Comparison of ENCODE assay signal across 21 cellular contexts in the genomic region with DNA sequence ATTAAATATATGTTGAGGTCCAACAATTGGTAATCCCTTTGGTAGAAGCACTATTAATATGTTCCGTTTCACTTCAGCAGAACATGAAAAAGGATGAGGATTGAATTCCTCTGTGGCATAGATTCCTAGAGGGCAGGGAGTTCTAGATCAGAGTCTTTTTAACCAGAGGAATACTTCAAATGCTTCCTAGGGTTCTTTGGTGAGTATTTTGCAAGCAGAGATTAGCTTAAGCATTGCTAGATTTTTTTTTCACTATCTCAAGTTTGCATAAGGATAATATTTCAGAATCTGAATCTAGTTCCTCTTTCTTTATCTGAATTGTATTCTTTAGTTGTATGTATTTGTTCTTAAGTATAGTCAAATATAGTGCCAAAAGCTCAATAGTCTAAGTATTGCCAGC.
"Had no signal": no experiment of that assay in that cellular context is flagged by ENCODE, and none has a peak within 500 bp of the region (broad histone marks: within the 10 kb centered on the region; RNA-seq: fewer than 3 reads in every experiment).

No MANE protein-coding gene starts in this region.

- DNase-seq: dorsolateral prefrontal cortex; effector CD4-positive, alpha-beta T cell; head of caudate nucleus; kidney; natural killer cell; occipital lobe; ovary; posterior cingulate gyrus; psoas muscle; right cardiac atrium; sigmoid colon; stimulated activated CD4-positive, alpha-beta T cell treated with anti-CD3 and anti-CD28 coated beads, Interleukin-15, amount 100 ng/mL, for 24 hours; stimulated activated CD4-positive, alpha-beta T cell treated with anti-CD3 and anti-CD28 coated beads, Interleukin-2, amount 100 ng/mL, for 48 hours; stimulated activated naive B cell treated with anti-CD40 and anti-IgM and Interleukin-4, amounts not matched to agents 10 μg/mL and 1 μg/mL and 100 μg/mL, for 72 hours; transverse colon; upper lobe of right lung; uterus had no signal

- H3K27ac ChIP-seq: dorsolateral prefrontal cortex, ovary, psoas muscle, sigmoid colon, skin epidermis, suprapubic skin, transverse colon, upper lobe of right lung, uterus had no signal

- H3K4me1 ChIP-seq: psoas muscle, suprapubic skin, upper lobe of right lung, uterus had no signal

- H3K4me3 ChIP-seq: dorsolateral prefrontal cortex, lung, ovary, psoas muscle, sigmoid colon, skin epidermis, suprapubic skin, transverse colon, upper lobe of right lung, uterus had no signal

- ATAC-seq: left lobe of liver; natural killer cell; psoas muscle; right cardiac atrium; stimulated activated naive B cell treated with anti-CD40 and anti-IgM and Interleukin-4, amounts not matched to agents 10 μg/mL and 1 μg/mL and 100 μg/mL, for 72 hours; upper lobe of right lung had no signal

- H3K9me3 ChIP-seq: ovary, psoas muscle, sigmoid colon, suprapubic skin, transverse colon, upper lobe of right lung, uterus had no signal

- H3K27me3 ChIP-seq: dorsolateral prefrontal cortex, ovary, sigmoid colon, suprapubic skin, transverse colon, upper lobe of right lung, uterus had no signal

- H3K36me3 ChIP-seq: ovary, sigmoid colon, suprapubic skin, transverse colon, upper lobe of right lung, uterus had no signal
